ENCODE assay signal across 8 cellular contexts in genomic region chr1:109151146-109151545, GRCh38. TPM values are rescaled to one million over a fixed set of nuclear protein-coding genes. Genes with fewer than 3 reads are reported as not detected.
A peak's percentile ranks its signal among the peaks of the same experiment; 100 is the strongest.
DNase-seq lines count a peak whose midpoint lies in the region; ATAC-seq and TF ChIP-seq lines count a peak whose summit lies in the region.

No MANE protein-coding gene starts in this region.

- intact Hi-C loops in posterior cingulate gyrus (cut with DNase I) = no loop called here

- no peak for TF ChIP-seq CTCF in glutamatergic neuron (IDR thresholded peaks at IDR 0.05; ENCODE audit: partially characterized antibody, unreplicated experiment)

- no peaks in the 10 kb centered on the region for H3K9me3 Mint-ChIP-seq in glutamatergic neuron (ENCODE audit: unreplicated experiment)

- peak overlapping the region; percentile 0 for H3K4me3 Mint-ChIP-seq in glutamatergic neuron (ENCODE audit: unreplicated experiment)

- ATAC-seq in HG02938 (IDR thresholded peaks at IDR 0.05; ENCODE audit: unreplicated experiment) = no peak

- in situ Hi-C loops in SK-MEL-5 (cut with HindIII; ENCODE audit: low pct_unique_long_range_greater_than_20kb, low sequenced_read_pairs) = no loop called here

- peaks cover 3% of the 10 kb centered on the region for H3K27me3 Mint-ChIP-seq in glutamatergic neuron (ENCODE audit: unreplicated experiment)

- H3K4me1 Mint-ChIP-seq in glutamatergic neuron (ENCODE audit: low read depth, unreplicated experiment) = peaks cover 24% of the 10 kb centered on the region

- H3K36me3 Mint-ChIP-seq in glutamatergic neuron (ENCODE audit: unreplicated experiment) = no peaks in the 10 kb centered on the region

- peak; percentile 37 for DNase-seq in GM04503 (ENCODE audit: low read depth)
- DNase-seq in SK-MEL-5 (ENCODE audit: low read depth, low spot score) = peak; percentile 64
- peak; percentile 23 for DNase-seq in glutamatergic neuron
- peak in 8 of 10 donors; percentile 24 to 93 (median 63) for DNase-seq in posterior cingulate gyrus
- no peak for DNase-seq in cortex of kidney (lab: John Stamatoyannopoulos, UW)
- no peak for DNase-seq in central memory CD4-positive, alpha-beta T cell
- DNase-seq in NCI-H2227 (lab: John Stamatoyannopoulos, UW; ENCODE audit: unreplicated experiment) = no peak

- H3K27ac Mint-ChIP-seq in glutamatergic neuron (ENCODE audit: unreplicated experiment) = peak overlapping the region; percentile 65

RNA-seq across cellular contexts. Expression of gene ELAPOR1, which starts 37.2 kb away (rescaled TPM):
- 0.35 TPM in 1 of 2 replicates, not detected in the other for total RNA-seq in SK-MEL-5 (2014; rRNA removed; shearing (Covaris generic))
- polyA plus RNA-seq in SK-MEL-5 (2015; cell fraction: cytosol; rRNA removed) = 0.03 TPM in 1 of 2 replicates, not detected in the other
- 0.38 TPM in 1 of 2 replicates, not detected in the other for polyA plus RNA-seq in SK-MEL-5 (2015; cell fraction: nucleus; rRNA removed)
- 1.5 TPM for total RNA-seq in glutamatergic neuron (ENCODE audit: unreplicated experiment)

Comparison
In these comparisons a context has a peak if more than half of its experiments do, and no peak if none do; other contexts are left out.
1. DNase-seq: peak in GM04503 (single experiment), SK-MEL-5 (single experiment), glutamatergic neuron (single experiment) and posterior cingulate gyrus (8 of 10); none in cortex of kidney (single experiment), central memory CD4-positive, alpha-beta T cell (single experiment) and NCI-H2227 (single experiment).